Comparison of ENCODE assay signal across 11 cellular contexts in genomic region chr11:89669993-89670669, GRCh38. TPM values are rescaled to one million over a fixed set of nuclear protein-coding genes. Genes with fewer than 3 reads are reported as not detected.
"Had no signal": no experiment of that assay in that cellular context is flagged by ENCODE, and none has a peak within 500 bp of the region (broad histone marks: within the 10 kb centered on the region; RNA-seq: fewer than 3 reads in every experiment).

No MANE protein-coding gene starts in this region.

RNA-seq across cellular contexts. Expression of gene TRIM77, which starts 40.0 kb away (rescaled TPM):
- total RNA-seq: activated CD4-positive, alpha-beta memory T cell treated with anti-CD3 and anti-CD28 coated beads, Interleukin-2, amount 10 ng/mL, durations not matched to agents 7 days and 5 days; activated CD4-positive, alpha-beta T cell treated with anti-CD3 and anti-CD28 coated beads for 36 hours; activated CD4-positive, alpha-beta T cell treated with anti-CD3 and anti-CD28 coated beads, Interleukin-2, amount 10 ng/mL, durations not matched to agents 7 days and 5 days; activated CD8-positive, alpha-beta memory T cell treated with anti-CD3 and anti-CD28 coated beads, Interleukin-2, amount 10 ng/mL, durations not matched to agents 7 days and 5 days; activated CD8-positive, alpha-beta T cell treated with anti-CD3 and anti-CD28 coated beads, Interleukin-2, amount 10 ng/mL, durations not matched to agents 7 days and 5 days; activated naive CD8-positive, alpha-beta T cell treated with anti-CD3 and anti-CD28 coated beads, Interleukin-2, amount 10 ng/mL, durations not matched to agents 7 days and 5 days; activated T-helper 2 cell treated with anti-CD3 and anti-CD28 coated beads, Interferon-gamma antibody, Interleukin-2, Interleukin-4, amounts not matched to agents 10 μg/mL and 5 μg/mL and 100 μg/mL, durations not matched to agents 14 hours and 24 hours and 36 hours; ascending aorta; cardiac septum; cerebellum; WTC11 had no signal
